ENCODE assay signal across 3 cellular contexts in the genomic region with DNA sequence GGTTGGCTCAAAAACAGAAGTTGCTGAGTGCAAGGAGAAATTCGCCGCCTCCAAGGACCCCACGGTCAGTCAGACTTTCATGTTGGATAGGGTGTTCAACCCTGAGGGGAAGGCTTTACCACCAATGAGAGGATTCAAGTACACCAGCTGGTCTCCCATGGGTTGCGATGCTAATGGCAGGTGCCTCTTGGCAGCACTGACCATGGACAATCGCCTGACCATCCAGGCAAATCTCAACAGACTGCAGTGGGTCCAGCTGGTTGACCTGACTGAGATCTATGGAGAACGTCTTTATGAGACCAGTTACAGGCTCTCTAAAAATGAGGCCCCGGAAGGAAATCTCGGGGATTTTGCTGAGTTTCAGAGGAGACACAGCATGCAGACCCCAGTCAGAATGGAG.
"Had no signal": no experiment of that assay in that cellular context is flagged by ENCODE, and none has a peak within 500 bp of the region (broad histone marks: within the 10 kb centered on the region; RNA-seq: fewer than 3 reads in every experiment).

No MANE protein-coding gene starts in this region.

- DNase-seq: GDM1, GF-D8 had no signal

- H3K4me3 ChIP-seq: GM12878 had no signal

- ATAC-seq: GM12878 had no signal
